8 cellular contexts compared by ENCODE assay signal in the genomic region with DNA sequence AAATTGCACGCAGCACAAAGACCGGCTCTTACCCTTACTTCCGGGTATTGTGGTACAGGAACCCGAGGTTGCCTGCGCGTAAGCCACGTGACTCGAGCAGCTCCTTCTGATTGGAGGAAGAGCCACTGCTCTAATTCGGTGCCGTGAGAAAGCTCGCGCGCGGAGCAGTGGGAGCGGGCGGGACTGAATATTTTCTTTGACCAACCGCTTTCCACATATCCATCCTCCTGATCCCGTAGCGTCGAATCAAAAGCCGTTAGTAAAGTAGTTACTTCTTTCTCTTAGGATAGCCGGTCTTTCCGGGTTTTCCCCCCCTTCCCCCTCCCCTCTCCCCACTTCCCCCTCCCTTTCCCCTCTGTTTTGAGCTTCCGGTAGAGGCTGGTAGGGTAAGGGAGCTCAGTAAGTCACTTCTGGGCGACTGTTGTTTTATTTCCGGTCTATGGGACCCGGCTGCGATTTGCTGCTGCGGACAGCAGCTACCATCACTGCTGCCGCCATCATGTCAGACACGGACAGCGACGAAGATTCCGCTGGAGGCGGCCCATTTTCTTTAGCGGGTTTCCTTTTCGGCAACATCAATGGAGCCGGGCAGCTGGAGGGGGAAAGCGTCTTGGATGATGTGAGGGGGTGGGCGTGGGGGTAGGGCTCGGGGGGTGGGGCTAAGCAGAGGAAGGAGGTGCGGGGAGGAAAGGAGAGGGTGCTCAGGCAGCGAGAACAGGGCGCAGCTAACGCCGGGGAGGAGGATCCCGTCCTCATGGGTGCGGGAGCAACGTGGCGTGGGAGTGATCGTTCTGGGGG. TPM values are rescaled to one million over a fixed set of nuclear protein-coding genes. Genes with fewer than 3 reads are reported as not detected.
DNase-seq lines count a peak whose midpoint lies in the region; ATAC-seq and TF ChIP-seq lines count a peak whose summit lies in the region.

A gene with protein sequence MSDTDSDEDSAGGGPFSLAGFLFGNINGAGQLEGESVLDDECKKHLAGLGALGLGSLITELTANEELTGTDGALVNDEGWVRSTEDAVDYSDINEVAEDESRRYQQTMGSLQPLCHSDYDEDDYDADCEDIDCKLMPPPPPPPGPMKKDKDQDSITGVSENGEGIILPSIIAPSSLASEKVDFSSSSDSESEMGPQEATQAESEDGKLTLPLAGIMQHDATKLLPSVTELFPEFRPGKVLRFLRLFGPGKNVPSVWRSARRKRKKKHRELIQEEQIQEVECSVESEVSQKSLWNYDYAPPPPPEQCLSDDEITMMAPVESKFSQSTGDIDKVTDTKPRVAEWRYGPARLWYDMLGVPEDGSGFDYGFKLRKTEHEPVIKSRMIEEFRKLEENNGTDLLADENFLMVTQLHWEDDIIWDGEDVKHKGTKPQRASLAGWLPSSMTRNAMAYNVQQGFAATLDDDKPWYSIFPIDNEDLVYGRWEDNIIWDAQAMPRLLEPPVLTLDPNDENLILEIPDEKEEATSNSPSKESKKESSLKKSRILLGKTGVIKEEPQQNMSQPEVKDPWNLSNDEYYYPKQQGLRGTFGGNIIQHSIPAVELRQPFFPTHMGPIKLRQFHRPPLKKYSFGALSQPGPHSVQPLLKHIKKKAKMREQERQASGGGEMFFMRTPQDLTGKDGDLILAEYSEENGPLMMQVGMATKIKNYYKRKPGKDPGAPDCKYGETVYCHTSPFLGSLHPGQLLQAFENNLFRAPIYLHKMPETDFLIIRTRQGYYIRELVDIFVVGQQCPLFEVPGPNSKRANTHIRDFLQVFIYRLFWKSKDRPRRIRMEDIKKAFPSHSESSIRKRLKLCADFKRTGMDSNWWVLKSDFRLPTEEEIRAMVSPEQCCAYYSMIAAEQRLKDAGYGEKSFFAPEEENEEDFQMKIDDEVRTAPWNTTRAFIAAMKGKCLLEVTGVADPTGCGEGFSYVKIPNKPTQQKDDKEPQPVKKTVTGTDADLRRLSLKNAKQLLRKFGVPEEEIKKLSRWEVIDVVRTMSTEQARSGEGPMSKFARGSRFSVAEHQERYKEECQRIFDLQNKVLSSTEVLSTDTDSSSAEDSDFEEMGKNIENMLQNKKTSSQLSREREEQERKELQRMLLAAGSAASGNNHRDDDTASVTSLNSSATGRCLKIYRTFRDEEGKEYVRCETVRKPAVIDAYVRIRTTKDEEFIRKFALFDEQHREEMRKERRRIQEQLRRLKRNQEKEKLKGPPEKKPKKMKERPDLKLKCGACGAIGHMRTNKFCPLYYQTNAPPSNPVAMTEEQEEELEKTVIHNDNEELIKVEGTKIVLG (N-terminal part only) (plus strand): TSS at position 482 of the 798 bp plus-strand sequence. CDS start 18 bp downstream, at position 500.

- peak; percentile 91 for ATAC-seq in HG02759 (IDR thresholded peaks at IDR 0.05; ENCODE audit: unreplicated experiment)

- under 1% methylated on average over 50 of the region's 51 CpGs for WGBS in thymus

- H3K27ac Mint-ChIP-seq in osteocyte (ENCODE audit: unreplicated experiment): peak within 1 kb of the TSS; percentile 92

- H3K4me3 ChIP-seq in GM12864 (ENCODE audit: low read depth, low read length) (peak within 1 kb of the TSS; percentile 82), thymus (ENCODE audit: low read length) (peak within 1 kb of the TSS; percentile 70)

- H3K36me3 Mint-ChIP-seq in osteocyte (ENCODE audit: unreplicated experiment): peaks cover 10% of the 10 kb centered on the region

- no peaks in the 10 kb centered on the region for H3K27me3 ChIP-seq in thymus (ENCODE audit: control insufficient read depth, insufficient read depth)

- H3K9me3 Mint-ChIP-seq in osteocyte (ENCODE audit: unreplicated experiment): no peaks in the 10 kb centered on the region

- peak within 1 kb of the TSS; percentile 92 for H3K27ac ChIP-seq in thymus (ENCODE audit: low read depth)

- peak; percentile 94 for DNase-seq in GM12864 (ENCODE audit: low read depth)
- DNase-seq in NCI-H1417 (lab: John Stamatoyannopoulos, UW): peak; percentile 92 to 98 (median 94)
- DNase-seq in SW 1271 (lab: John Stamatoyannopoulos, UW): peak; percentile 93 to 98
- peak; percentile 68 for DNase-seq in activated naive CD8-positive, alpha-beta T cell treated with anti-CD3 and anti-CD28 coated beads, Interleukin-2, amount 50 U/mL, for 16 hours (ENCODE audit: low read depth, low spot score)
- peak; percentile 88 to 98 (median 95) for DNase-seq in head of caudate nucleus
- peak; percentile 96 for DNase-seq in osteocyte (ENCODE audit: extremely low spot score, unreplicated experiment)

- no peaks in the 10 kb centered on the region for H3K9me3 ChIP-seq in thymus (ENCODE audit: control insufficient read depth)

- H3K4me1 ChIP-seq in thymus (ENCODE audit: control insufficient read depth, insufficient read depth, low read length): peaks cover 3% of the 10 kb centered on the region

- peaks cover 18% of the 10 kb centered on the region for H3K4me1 Mint-ChIP-seq in osteocyte (ENCODE audit: unreplicated experiment)

- no peak for TF ChIP-seq CTCF in GM12864 (IDR thresholded peaks at IDR 0.05; ENCODE audit: low read depth, low read length, missing control alignments)
- no peak for TF ChIP-seq CTCF in osteocyte (IDR thresholded peaks at IDR 0.05)

- intact Hi-C loops in head of caudate nucleus (cut with DNase I): no loop called here

- H3K36me3 ChIP-seq in thymus (ENCODE audit: control insufficient read depth, insufficient read depth): peaks cover 3% of the 10 kb centered on the region

- H3K27me3 Mint-ChIP-seq in osteocyte (ENCODE audit: unreplicated experiment): no peaks in the 10 kb centered on the region

- peak within 1 kb of the TSS; percentile 91 for H3K4me3 Mint-ChIP-seq in osteocyte (ENCODE audit: unreplicated experiment)

RNA-seq across cellular contexts. Expression of the gene that starts here (rescaled TPM):
- 32.3 and 33.9 TPM in 2 replicates for total RNA-seq in osteocyte
- polyA plus RNA-seq in thymus: 14.6 TPM

Comparison
In these comparisons a context has a peak if more than half of its experiments do, and no peak if none do; other contexts are left out.
1. Peak in every context shown above with its lines: DNase-seq, ATAC-seq, H3K4me3 ChIP-seq and H3K27ac ChIP-seq.